ENCODE assay signal across 1 cellular context in genomic region chr19:55601127-55601526, GRCh38.
TF ChIP-seq lines count a peak whose summit lies in the region.

No MANE protein-coding gene starts in this region.

TF ChIP-seq in K562, 482 proteins besides CTCF, POLR2A, EP300 and RAD21 (continues in another document):
- TF ChIP-seq MCM2 (IDR thresholded peaks at IDR 0.05; ENCODE audit: low read depth) (no peak), SMARCA5 (IDR thresholded peaks at IDR 0.05) (0 out of 2 replicates have a peak, but pooled peaks have one; percentile 41), XRCC4 (IDR thresholded peaks at IDR 0.05; ENCODE audit: extremely low read depth, insufficient read depth, insufficient read length) (no peak), ZNF507 (tag; conservative IDR thresholded peaks at IDR 0.05) (no peak), RBM39 (optimal IDR thresholded peaks at IDR 0.05; ENCODE audit: low read depth, low read length) (no peak), HOXB6 (CRISPR knock-in tag; IDR thresholded peaks at IDR 0.05; ENCODE audit: borderline replicate concordance) (no peak), PHB (CRISPR knock-in tag; IDR thresholded peaks at IDR 0.05) (no peak), KLF1 (tag; IDR thresholded peaks at IDR 0.05) (no peak), ZNF232 (CRISPR knock-in tag; IDR thresholded peaks at IDR 0.05) (no peak), IFI16 (CRISPR knock-in tag; IDR thresholded peaks at IDR 0.05) (no peak), CAMTA2 (CRISPR knock-in tag; conservative IDR thresholded peaks at IDR 0.05) (no peak), FOXP4 (CRISPR knock-in tag; IDR thresholded peaks at IDR 0.05; ENCODE audit: borderline replicate concordance) (no peak), NUFIP1 (IDR thresholded peaks at IDR 0.05; ENCODE audit: partially characterized antibody) (no peak), TEAD2 (tag; IDR thresholded peaks at IDR 0.05) (no peak), ZBTB49 (CRISPR knock-in tag; IDR thresholded peaks at IDR 0.05; ENCODE audit: borderline replicate concordance) (no peak), ZNF121 (CRISPR knock-in tag; conservative IDR thresholded peaks at IDR 0.05) (no peak), ZNF431 (CRISPR knock-in tag; IDR thresholded peaks at IDR 0.05) (no peak), ZNF766 (CRISPR knock-in tag; conservative IDR thresholded peaks at IDR 0.05) (no peak), RBM17 (IDR thresholded peaks at IDR 0.05; ENCODE audit: borderline replicate concordance, low read depth, low read length) (no peak), ELF1 (tag; IDR thresholded peaks at IDR 0.05) (no peak), TGIF2 (CRISPR knock-in tag; IDR thresholded peaks at IDR 0.05) (no peak), CBX1 (IDR thresholded peaks at IDR 0.05; ENCODE audit: low read depth) (peak; percentile 44; the same call in 1 of the 2 replicates), NCOA2 (IDR thresholded peaks at IDR 0.05; ENCODE audit: partially characterized antibody in 2 of 2) (no peak), HDAC2 (IDR thresholded peaks at IDR 0.05) (0 out of 2 replicates have a peak, but pooled peaks have one; percentile 54), NEUROD1 (IDR thresholded peaks at IDR 0.05; ENCODE audit: borderline replicate concordance, low read depth, low read length, partially characterized antibody) (no peak), MGA (IDR thresholded peaks at IDR 0.05) (no peak), BRF1 (IDR thresholded peaks at IDR 0.05; ENCODE audit: borderline replicate concordance, extremely low read depth, insufficient read length) (no peak), ARID4B (CRISPR knock-in tag; IDR thresholded peaks at IDR 0.05) (no peak), ADNP (tag; IDR thresholded peaks at IDR 0.05) (peak; percentile 84), HMBOX1 (IDR thresholded peaks at IDR 0.05) (no peak), MAX (CRISPR knock-in tag; IDR thresholded peaks at IDR 0.05) (no peak), ZBTB1 (CRISPR knock-in tag; IDR thresholded peaks at IDR 0.05; ENCODE audit: borderline replicate concordance, low read depth) (no peak)
